ENCODE assay signal across 18 cellular contexts in genomic region chr5:175591293-175591692, GRCh38.
"Had no signal": no experiment of that assay in that cellular context is flagged by ENCODE, and none has a peak within 500 bp of the region (broad histone marks: within the 10 kb centered on the region; RNA-seq: fewer than 3 reads in every experiment).

No MANE protein-coding gene starts in this region.

- DNase-seq: Karpas-422, KG1, MM.1S, NCI-H1092 treated with DMSO at 0.1 percent for 48 hours, NCI-H1436, NCI-H187, NCI-H2029, NCI-H2081 treated with DMSO at 0.1 percent for 48 hours, NCI-H2171, NCI-H446, NCI-H510A, NCI-H524 treated with DMSO at 0.1 percent for 48 hours, NCI-H69, NCI-H774, SHP77, SK-N-SH had no signal

- H3K9ac ChIP-seq: SK-N-SH had no signal

- H3K4me2 ChIP-seq: SK-N-SH had no signal

- H3K9me3 ChIP-seq: SK-N-SH had no signal

- H3K27ac ChIP-seq: RWPE1 had no signal

- ATAC-seq: HepG2 had no signal
